Comparison of ENCODE assay signal across 1 cellular context in genomic region chr11:121564948-121565684, GRCh38.
TF ChIP-seq lines count a peak whose summit lies in the region.

No MANE protein-coding gene starts in this region.

TF ChIP-seq in HepG2, 621 proteins besides CTCF, POLR2A, EP300 and RAD21 (continued from another document and continues in another):
- TF ChIP-seq REXO4 (CRISPR knock-in tag; IDR thresholded peaks at IDR 0.05; ENCODE audit: borderline replicate concordance): no peak
- TF ChIP-seq RFXANK (CRISPR knock-in tag; IDR thresholded peaks at IDR 0.05): no peak
- TF ChIP-seq BATF2 (CRISPR knock-in tag; IDR thresholded peaks at IDR 0.05): no peak
- TF ChIP-seq, protein P1, sequence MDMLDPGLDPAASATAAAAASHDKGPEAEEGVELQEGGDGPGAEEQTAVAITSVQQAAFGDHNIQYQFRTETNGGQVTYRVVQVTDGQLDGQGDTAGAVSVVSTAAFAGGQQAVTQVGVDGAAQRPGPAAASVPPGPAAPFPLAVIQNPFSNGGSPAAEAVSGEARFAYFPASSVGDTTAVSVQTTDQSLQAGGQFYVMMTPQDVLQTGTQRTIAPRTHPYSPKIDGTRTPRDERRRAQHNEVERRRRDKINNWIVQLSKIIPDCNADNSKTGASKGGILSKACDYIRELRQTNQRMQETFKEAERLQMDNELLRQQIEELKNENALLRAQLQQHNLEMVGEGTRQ (IDR thresholded peaks at IDR 0.05; ENCODE audit: low read depth, low read length): no peak
- TF ChIP-seq, protein P1 (CRISPR knock-in tag; IDR thresholded peaks at IDR 0.05; ENCODE audit: borderline replicate concordance): no peak
- TF ChIP-seq, protein P2, sequence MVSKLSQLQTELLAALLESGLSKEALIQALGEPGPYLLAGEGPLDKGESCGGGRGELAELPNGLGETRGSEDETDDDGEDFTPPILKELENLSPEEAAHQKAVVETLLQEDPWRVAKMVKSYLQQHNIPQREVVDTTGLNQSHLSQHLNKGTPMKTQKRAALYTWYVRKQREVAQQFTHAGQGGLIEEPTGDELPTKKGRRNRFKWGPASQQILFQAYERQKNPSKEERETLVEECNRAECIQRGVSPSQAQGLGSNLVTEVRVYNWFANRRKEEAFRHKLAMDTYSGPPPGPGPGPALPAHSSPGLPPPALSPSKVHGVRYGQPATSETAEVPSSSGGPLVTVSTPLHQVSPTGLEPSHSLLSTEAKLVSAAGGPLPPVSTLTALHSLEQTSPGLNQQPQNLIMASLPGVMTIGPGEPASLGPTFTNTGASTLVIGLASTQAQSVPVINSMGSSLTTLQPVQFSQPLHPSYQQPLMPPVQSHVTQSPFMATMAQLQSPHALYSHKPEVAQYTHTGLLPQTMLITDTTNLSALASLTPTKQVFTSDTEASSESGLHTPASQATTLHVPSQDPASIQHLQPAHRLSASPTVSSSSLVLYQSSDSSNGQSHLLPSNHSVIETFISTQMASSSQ (IDR thresholded peaks at IDR 0.05; ENCODE audit: low read depth): no peak
- TF ChIP-seq, protein P2 (CRISPR knock-in tag; IDR thresholded peaks at IDR 0.05; ENCODE audit: borderline replicate concordance): no peak
- TF ChIP-seq MEIS2 (CRISPR knock-in tag; IDR thresholded peaks at IDR 0.05): no peak
- TF ChIP-seq, protein P3, sequence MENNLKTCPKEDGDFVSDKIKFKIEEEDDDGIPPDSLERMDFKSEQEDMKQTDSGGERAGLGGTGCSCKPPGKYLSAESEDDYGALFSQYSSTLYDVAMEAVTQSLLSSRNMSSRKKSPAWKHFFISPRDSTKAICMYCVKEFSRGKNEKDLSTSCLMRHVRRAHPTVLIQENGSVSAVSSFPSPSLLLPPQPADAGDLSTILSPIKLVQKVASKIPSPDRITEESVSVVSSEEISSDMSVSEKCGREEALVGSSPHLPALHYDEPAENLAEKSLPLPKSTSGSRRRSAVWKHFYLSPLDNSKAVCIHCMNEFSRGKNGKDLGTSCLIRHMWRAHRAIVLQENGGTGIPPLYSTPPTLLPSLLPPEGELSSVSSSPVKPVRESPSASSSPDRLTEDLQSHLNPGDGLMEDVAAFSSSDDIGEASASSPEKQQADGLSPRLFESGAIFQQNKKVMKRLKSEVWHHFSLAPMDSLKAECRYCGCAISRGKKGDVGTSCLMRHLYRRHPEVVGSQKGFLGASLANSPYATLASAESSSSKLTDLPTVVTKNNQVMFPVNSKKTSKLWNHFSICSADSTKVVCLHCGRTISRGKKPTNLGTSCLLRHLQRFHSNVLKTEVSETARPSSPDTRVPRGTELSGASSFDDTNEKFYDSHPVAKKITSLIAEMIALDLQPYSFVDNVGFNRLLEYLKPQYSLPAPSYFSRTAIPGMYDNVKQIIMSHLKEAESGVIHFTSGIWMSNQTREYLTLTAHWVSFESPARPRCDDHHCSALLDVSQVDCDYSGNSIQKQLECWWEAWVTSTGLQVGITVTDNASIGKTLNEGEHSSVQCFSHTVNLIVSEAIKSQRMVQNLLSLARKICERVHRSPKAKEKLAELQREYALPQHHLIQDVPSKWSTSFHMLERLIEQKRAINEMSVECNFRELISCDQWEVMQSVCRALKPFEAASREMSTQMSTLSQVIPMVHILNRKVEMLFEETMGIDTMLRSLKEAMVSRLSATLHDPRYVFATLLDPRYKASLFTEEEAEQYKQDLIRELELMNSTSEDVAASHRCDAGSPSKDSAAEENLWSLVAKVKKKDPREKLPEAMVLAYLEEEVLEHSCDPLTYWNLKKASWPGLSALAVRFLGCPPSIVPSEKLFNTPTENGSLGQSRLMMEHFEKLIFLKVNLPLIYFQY (CRISPR knock-in tag; IDR thresholded peaks at IDR 0.05; ENCODE audit: borderline replicate concordance): peak; percentile 40; the same call in 1 of the 2 replicates
- TF ChIP-seq, protein P4, sequence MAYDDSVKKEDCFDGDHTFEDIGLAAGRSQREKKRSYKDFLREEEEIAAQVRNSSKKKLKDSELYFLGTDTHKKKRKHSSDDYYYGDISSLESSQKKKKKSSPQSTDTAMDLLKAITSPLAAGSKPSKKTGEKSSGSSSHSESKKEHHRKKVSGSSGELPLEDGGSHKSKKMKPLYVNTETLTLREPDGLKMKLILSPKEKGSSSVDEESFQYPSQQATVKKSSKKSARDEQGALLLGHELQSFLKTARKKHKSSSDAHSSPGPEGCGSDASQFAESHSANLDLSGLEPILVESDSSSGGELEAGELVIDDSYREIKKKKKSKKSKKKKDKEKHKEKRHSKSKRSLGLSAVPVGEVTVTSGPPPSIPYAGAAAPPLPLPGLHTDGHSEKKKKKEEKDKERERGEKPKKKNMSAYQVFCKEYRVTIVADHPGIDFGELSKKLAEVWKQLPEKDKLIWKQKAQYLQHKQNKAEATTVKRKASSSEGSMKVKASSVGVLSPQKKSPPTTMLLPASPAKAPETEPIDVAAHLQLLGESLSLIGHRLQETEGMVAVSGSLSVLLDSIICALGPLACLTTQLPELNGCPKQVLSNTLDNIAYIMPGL (CRISPR knock-in tag; IDR thresholded peaks at IDR 0.05; ENCODE audit: borderline replicate concordance in 1 of 2, low read depth in 1 of 2): 0 out of 4 replicates have a peak, but pooled peaks of 1 of the 2 experiments have one; percentile 24
- no peak for TF ChIP-seq GLI4 (CRISPR knock-in tag; IDR thresholded peaks at IDR 0.05; ENCODE audit: borderline replicate concordance)
- TF ChIP-seq FOXA3 (CRISPR knock-in tag; IDR thresholded peaks at IDR 0.05): peak; percentile 94
- peak; percentile 77 for TF ChIP-seq ZNF331 (CRISPR knock-in tag; IDR thresholded peaks at IDR 0.05)
- TF ChIP-seq ZNF644 (CRISPR knock-in tag; IDR thresholded peaks at IDR 0.05; ENCODE audit: low read depth): no peak; the same call in none of the 2 replicates
- no peak for TF ChIP-seq ISX (CRISPR knock-in tag; conservative IDR thresholded peaks at IDR 0.05)
- TF ChIP-seq BCL6 (CRISPR knock-in tag; IDR thresholded peaks at IDR 0.05): peak; percentile 84
- peak; percentile 96 for TF ChIP-seq HNF4A (CRISPR knock-in tag; IDR thresholded peaks at IDR 0.05)
- no peak for TF ChIP-seq ZNF124 (CRISPR knock-in tag; IDR thresholded peaks at IDR 0.05)
- TF ChIP-seq ZNF224 (CRISPR knock-in tag; IDR thresholded peaks at IDR 0.05): no peak; the same call in 1 of the 2 replicates
- TF ChIP-seq MED1 (CRISPR knock-in tag; IDR thresholded peaks at IDR 0.05): peak; percentile 97
- TF ChIP-seq KMT2A (CRISPR knock-in tag; IDR thresholded peaks at IDR 0.05): no peak
- peak; percentile 90 for TF ChIP-seq CEBPB (IDR thresholded peaks at IDR 0.05; ENCODE audit: borderline replicate concordance, low read depth, low read length)
- TF ChIP-seq HNRNPK (IDR thresholded peaks at IDR 0.05; ENCODE audit: low read depth, low read length, poor library complexity, severe bottlenecking): no peak
- TF ChIP-seq, protein P5, sequence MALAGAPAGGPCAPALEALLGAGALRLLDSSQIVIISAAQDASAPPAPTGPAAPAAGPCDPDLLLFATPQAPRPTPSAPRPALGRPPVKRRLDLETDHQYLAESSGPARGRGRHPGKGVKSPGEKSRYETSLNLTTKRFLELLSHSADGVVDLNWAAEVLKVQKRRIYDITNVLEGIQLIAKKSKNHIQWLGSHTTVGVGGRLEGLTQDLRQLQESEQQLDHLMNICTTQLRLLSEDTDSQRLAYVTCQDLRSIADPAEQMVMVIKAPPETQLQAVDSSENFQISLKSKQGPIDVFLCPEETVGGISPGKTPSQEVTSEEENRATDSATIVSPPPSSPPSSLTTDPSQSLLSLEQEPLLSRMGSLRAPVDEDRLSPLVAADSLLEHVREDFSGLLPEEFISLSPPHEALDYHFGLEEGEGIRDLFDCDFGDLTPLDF (CRISPR knock-in tag; IDR thresholded peaks at IDR 0.05): no peak
- 0 out of 2 replicates have a peak, but pooled peaks have one; percentile 13 for TF ChIP-seq ZNF362 (CRISPR knock-in tag; IDR thresholded peaks at IDR 0.05; ENCODE audit: borderline replicate concordance)
- TF ChIP-seq HMGXB3 (CRISPR knock-in tag; IDR thresholded peaks at IDR 0.05; ENCODE audit: borderline replicate concordance): no peak
- TF ChIP-seq ZNF691 (CRISPR knock-in tag; IDR thresholded peaks at IDR 0.05; ENCODE audit: borderline replicate concordance, low read depth): no peak
- TF ChIP-seq ZMYM2 (CRISPR knock-in tag; IDR thresholded peaks at IDR 0.05): 0 out of 2 replicates have a peak, but pooled peaks have one; percentile 46
- TF ChIP-seq TMF1 (CRISPR knock-in tag; IDR thresholded peaks at IDR 0.05; ENCODE audit: low read depth): no peak
- TF ChIP-seq AGO1 (IDR thresholded peaks at IDR 0.05; ENCODE audit: low read depth, low read length, poor library complexity, severe bottlenecking): no peak
- TF ChIP-seq GATAD2A (CRISPR knock-in tag; IDR thresholded peaks at IDR 0.05): peak; percentile 99
- peak; percentile 75; the same call in 1 of the 2 replicates for TF ChIP-seq DPF2 (CRISPR knock-in tag; IDR thresholded peaks at IDR 0.05; ENCODE audit: borderline replicate concordance, low read depth)
- TF ChIP-seq MYPOP (CRISPR knock-in tag; IDR thresholded peaks at IDR 0.05): no peak
- TF ChIP-seq RNF2 (conservative IDR thresholded peaks at IDR 0.05; ENCODE audit: low read depth): no peak
- no peak for TF ChIP-seq HOXA7 (CRISPR knock-in tag; IDR thresholded peaks at IDR 0.05)
- TF ChIP-seq SP1 (IDR thresholded peaks at IDR 0.05): no peak
- TF ChIP-seq SP1 (CRISPR knock-in tag; IDR thresholded peaks at IDR 0.05): no peak
- no peak for TF ChIP-seq NPAS2 (CRISPR knock-in tag; IDR thresholded peaks at IDR 0.05; ENCODE audit: borderline replicate concordance)
- TF ChIP-seq ZFP62 (CRISPR knock-in tag; IDR thresholded peaks at IDR 0.05): no peak
